ENCODE assay signal across 18 cellular contexts in the genomic region with DNA sequence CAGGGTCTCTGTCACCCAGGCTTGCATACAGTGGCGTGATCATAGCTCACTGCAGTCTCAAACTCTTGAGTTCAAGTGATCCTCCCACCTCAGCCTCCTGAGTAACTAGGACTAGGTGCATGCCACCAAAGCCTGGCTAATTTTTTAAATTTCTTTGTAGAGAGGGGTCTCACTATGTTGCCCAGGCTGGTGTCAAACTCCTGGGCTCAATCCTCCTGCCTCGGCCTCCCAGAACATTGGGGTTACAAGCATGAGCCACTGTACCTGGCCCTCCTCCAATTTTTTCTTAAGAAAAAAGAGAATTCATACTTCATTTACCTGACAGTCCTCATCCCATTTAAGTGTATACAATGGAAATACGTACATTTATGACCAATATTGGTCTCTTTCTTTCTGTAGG. TPM values are rescaled to one million over a fixed set of nuclear protein-coding genes. Genes with fewer than 3 reads are reported as not detected.
DNase-seq lines count a peak whose midpoint lies in the region; ATAC-seq, FAIRE-seq and TF ChIP-seq lines count a peak whose summit lies in the region.
"Had no signal": no experiment of that assay in that cellular context is flagged by ENCODE, and none has a peak within 500 bp of the region (broad histone marks: within the 10 kb centered on the region; RNA-seq: fewer than 3 reads in every experiment).

No MANE protein-coding gene starts in this region.

- intact Hi-C loops in HepG2 (cut with micrococcal nuclease; ENCODE audit: unreplicated experiment): no loop called here
- intact Hi-C loops in right lobe of liver (cut with DNase I): no loop called here
- intact Hi-C loops in K562 (cut with micrococcal nuclease): no loop called here
- intact Hi-C loops in uterus (cut with DNase I; ENCODE audit: low total_unique reads): no loop called here

- no peaks in the 10 kb centered on the region for H3F3A ChIP-seq in neural progenitor cell (ENCODE audit: low read depth)

- H3K9me3 Mint-ChIP-seq in neural progenitor cell: peaks cover 3% of the 10 kb centered on the region
- H3K9me3 Mint-ChIP-seq: CD8-positive, alpha-beta T cell had no signal

- POLR2A ChIA-PET in HepG2 (lab: Yijun Ruan, JAX): no interaction called here
- POLR2A ChIA-PET in K562 (lab: Yijun Ruan, JAX): interaction anchor here (1.8 kb wide), 1 partner anchor 9 kb away, joined by 8 read pairs; no protein-coding TSS in a partner anchor

- H3K27me3 Mint-ChIP-seq in neural progenitor cell (ENCODE audit: insufficient read depth, low read depth): no peaks in the 10 kb centered on the region
- H3K27me3 Mint-ChIP-seq: B cell had no signal

- WGBS in HepG2 (ENCODE audit: low lambda C conversion rate): 95% methylated on average over 3 of the region's 3 CpGs
- 94% methylated on average over 3 of the region's 3 CpGs for WGBS in right lobe of liver (ENCODE audit: insufficient coverage, low coverage, low lambda C conversion rate, missing lambda C conversion rate)
- WGBS in K562 (ENCODE audit: insufficient coverage, low coverage, missing lambda C conversion rate): 93% methylated on average over 3 of the region's 3 CpGs

- peaks cover 46% of the 10 kb centered on the region for H3K79me2 ChIP-seq in HepG2 (ENCODE audit: insufficient read depth, low read length)
- peaks cover 96% of the 10 kb centered on the region for H3K79me2 ChIP-seq in K562 (ENCODE audit: control insufficient read depth, insufficient read depth, low read length)
- H3K79me2 ChIP-seq in neural progenitor cell (ENCODE audit: low read depth): peaks cover 100% of the 10 kb centered on the region

- TF ChIP-seq CTCF in HepG2 (CRISPR knock-in tag; IDR thresholded peaks at IDR 0.05) (no peak), right lobe of liver (IDR thresholded peaks at IDR 0.05) (no peak), K562 (IDR thresholded peaks at IDR 0.05 in 2 of 3, conservative IDR thresholded peaks at IDR 0.05 in 1 of 3; ENCODE audit: insufficient read depth in 2 of 3, low read depth in 1 of 3, low read length in 3 of 3) (no peak), neural progenitor cell (IDR thresholded peaks at IDR 0.05) (no peak), uterus (IDR thresholded peaks at IDR 0.05) (no peak)

- no peaks in the 10 kb centered on the region for H3K9me1 ChIP-seq in K562 (ENCODE audit: control insufficient read depth, insufficient read depth, low read length)

- no peak for TF ChIP-seq EP300 in HepG2 (IDR thresholded peaks at IDR 0.05; ENCODE audit: low read depth in 2 of 2, low read length in 2 of 2)
- no peak for TF ChIP-seq EP300 in HepG2 (CRISPR knock-in tag; IDR thresholded peaks at IDR 0.05; ENCODE audit: borderline replicate concordance)
- TF ChIP-seq EP300 in K562 (IDR thresholded peaks at IDR 0.05; ENCODE audit: low read length): no peak

- TF ChIP-seq RAD21 in HepG2 (CRISPR knock-in tag; IDR thresholded peaks at IDR 0.05) (no peak), K562 (CRISPR knock-in tag; conservative IDR thresholded peaks at IDR 0.05 in 1 of 2, IDR thresholded peaks at IDR 0.05 in 1 of 2) (no peak)

- H3K9me3 ChIP-seq in HepG2 (ENCODE audit: low read length): no peaks in the 10 kb centered on the region
- H3K9me3 ChIP-seq in right lobe of liver: no peaks in the 10 kb centered on the region
- H3K9me3 ChIP-seq in K562 (replicated peaks; ENCODE audit: control insufficient read depth, insufficient read depth, low read depth, low read length): no peaks in the 10 kb centered on the region
- H3K9me3 ChIP-seq in neural progenitor cell (ENCODE audit: low read depth): no peaks in the 10 kb centered on the region
- no peaks in the 10 kb centered on the region for H3K9me3 ChIP-seq in uterus

- DNase-seq in HepG2 (ENCODE audit: low spot score): no peak
- DNase-seq in right lobe of liver: no peak
- DNase-seq in K562 (ENCODE audit: extremely low read depth in 1 of 4, low spot score in 3 of 4): no peak
- no peak for DNase-seq in neural progenitor cell (ENCODE audit: low spot score)
- no peak for DNase-seq in SKM-1 (lab: John Stamatoyannopoulos, UW; ENCODE audit: unreplicated experiment)
- no peak for DNase-seq in uterus
- DNase-seq: Calu3; CD8-positive, alpha-beta T cell; DMS79 treated with DMSO at 0.1 percent for 48 hours; GF-D8; HCEC 1CT; HFFc6; IMR-90 had no signal

- peaks cover 17% of the 10 kb centered on the region for H3K4me1 ChIP-seq in HepG2 (ENCODE audit: insufficient read depth, low read length)
- peaks cover 0 to 18% (median 7%) of the 10 kb centered on the region in 4 donors for H3K4me1 ChIP-seq in right lobe of liver
- peaks cover 5 to 16% of the 10 kb centered on the region in 2 experiments; a peak in 3 of 5 replicates for H3K4me1 ChIP-seq in K562 (replicated peaks in 1 of 2; ENCODE audit: control insufficient read depth in 2 of 2, insufficient read depth in 2 of 2, low read length in 2 of 2)
- peaks cover 23% of the 10 kb centered on the region for H3K4me1 ChIP-seq in neural progenitor cell
- H3K4me1 ChIP-seq in uterus: peaks cover 0 to 4% of the 10 kb centered on the region in 2 donors

- ATAC-seq in HepG2 (no peak), right lobe of liver (no peak), K562 (no peak)
- ATAC-seq: CD8-positive, alpha-beta T cell had no signal

- FAIRE-seq in HepG2 (lab: Jason Lieb, UNC) (no peak), K562 (lab: Jason Lieb, UNC) (no peak)
- FAIRE-seq: GM19239, H1 had no signal

- H3K27ac ChIP-seq in HepG2 (ENCODE audit: extremely low read length, insufficient read depth, low read length) (no peak overlapping the region), right lobe of liver (no peak overlapping the region), K562 (ENCODE audit: extremely low read depth, low read depth, low read length) (no peak overlapping the region), neural progenitor cell (peak overlapping the region; percentile 40), uterus (peak overlapping the region in 1 of 2 donors; percentile 49)
- H3K27ac ChIP-seq: BLaER1 treated with 17β-estradiol and CSF1 and Interleukin-3, amounts not matched to agents 10 nM and 100 nM; HL-60 had no signal

- TF ChIP-seq POLR2A in HepG2 (IDR thresholded peaks at IDR 0.05; ENCODE audit: insufficient read depth in 1 of 2, low read depth in 2 of 2, low read length in 2 of 2) (no peak), right lobe of liver (IDR thresholded peaks at IDR 0.05) (no peak), K562 (conservative IDR thresholded peaks at IDR 0.05) (no peak), uterus (IDR thresholded peaks at IDR 0.05) (no peak)

- no peak overlapping the region for H3K27ac Mint-ChIP-seq in neural progenitor cell
- H3K27ac Mint-ChIP-seq: B cell; CD8-positive, alpha-beta T cell; HFFc6 had no signal

- BruUV-seq in HepG2 (replicated peaks; lab: Mats Ljungman, UMichigan): no TSS peak
- no TSS peak for BruUV-seq in K562 (replicated peaks; lab: Mats Ljungman, UMichigan)

- no peak overlapping the region for H3K4me3 Mint-ChIP-seq in neural progenitor cell
- H3K4me3 Mint-ChIP-seq: B cell; CD8-positive, alpha-beta T cell; HFFc6 had no signal

- H2AFZ ChIP-seq in HepG2 (ENCODE audit: low read length) (no peak overlapping the region), K562 (ENCODE audit: low read depth, low read length) (no peak overlapping the region), neural progenitor cell (replicated peaks) (no peak overlapping the region)

- H3K36me3 ChIP-seq in HepG2 (replicated peaks in 1 of 2; ENCODE audit: control insufficient read depth in 1 of 2, insufficient read depth in 2 of 2, low read length in 2 of 2) (peaks cover 7 to 37% of the 10 kb centered on the region in 2 experiments; a peak in 4 of 5 replicates), right lobe of liver (no peaks in the 10 kb centered on the region), K562 (ENCODE audit: control insufficient read depth, insufficient read depth, low read length) (peaks cover 68% of the 10 kb centered on the region), neural progenitor cell (no peaks in the 10 kb centered on the region), uterus (no peaks in the 10 kb centered on the region)

- in situ Hi-C loops in HepG2 (cut with HindIII; ENCODE audit: extremely low pct_ligation_motif_present, low pct_unique_long_range_greater_than_20kb) (no loop called here), K562 (cut with MboI) (no loop called here)

- H4K20me1 ChIP-seq in HepG2 (ENCODE audit: insufficient read depth, low read length) (no peaks in the 10 kb centered on the region; the same call in 1 of the 2 replicates), K562 (replicated peaks; ENCODE audit: control insufficient read depth, insufficient read depth, low read length) (no peaks in the 10 kb centered on the region), neural progenitor cell (ENCODE audit: low read depth) (peaks cover 32% of the 10 kb centered on the region)

- H3K4me3 ChIP-seq in HepG2 (replicated peaks in 1 of 3; ENCODE audit: insufficient read depth in 1 of 3, low read depth in 2 of 3, low read length in 3 of 3): no peak overlapping the region
- H3K4me3 ChIP-seq in right lobe of liver: no peak overlapping the region
- H3K4me3 ChIP-seq in K562: no peak overlapping the region
- no peak overlapping the region for H3K4me3 ChIP-seq in neural progenitor cell
- no peak overlapping the region for H3K4me3 ChIP-seq in uterus
- H3K4me3 ChIP-seq: BLaER1 treated with 17β-estradiol and CSF1 and Interleukin-3, amounts not matched to agents 10 nM and 100 nM had no signal

- CTCF ChIA-PET in HepG2 (lab: Yijun Ruan, JAX; ENCODE audit: low intra/inter-chr PET ratio, low total read pairs): no interaction called here
- CTCF ChIA-PET in K562 (lab: Yijun Ruan, JAX; ENCODE audit: low intra/inter-chr PET ratio): no interaction called here

- H3K27me3 ChIP-seq in HepG2 (ENCODE audit: control insufficient read depth in 1 of 2, insufficient read depth in 2 of 2, low read length in 2 of 2) (no peaks in the 10 kb centered on the region), right lobe of liver (no peaks in the 10 kb centered on the region), K562 (ENCODE audit: control insufficient read depth in 2 of 2, insufficient read depth in 2 of 2, low read length in 2 of 2) (no peaks in the 10 kb centered on the region), neural progenitor cell (no peaks in the 10 kb centered on the region), uterus (no peaks in the 10 kb centered on the region)
- H3K27me3 ChIP-seq: BLaER1 treated with 17β-estradiol and CSF1 and Interleukin-3, amounts not matched to agents 10 nM and 100 nM had no signal

- peaks cover 43% of the 10 kb centered on the region for H3K36me3 Mint-ChIP-seq in neural progenitor cell

- H3K9ac ChIP-seq in HepG2 (ENCODE audit: insufficient read depth, low read depth, low read length) (no peak overlapping the region), K562 (ENCODE audit: insufficient read depth in 1 of 2, low read depth in 2 of 2, low read length in 2 of 2) (no peak overlapping the region), neural progenitor cell (no peak overlapping the region)
- H3K9ac ChIP-seq: BLaER1 treated with 17β-estradiol and CSF1 and Interleukin-3, amounts not matched to agents 10 nM and 100 nM had no signal

- H3K4me1 Mint-ChIP-seq in neural progenitor cell: peaks cover 2% of the 10 kb centered on the region

- H3K4me2 ChIP-seq in HepG2 (ENCODE audit: low read depth, low read length) (no peak overlapping the region), K562 (ENCODE audit: insufficient read depth, low read length) (no peak overlapping the region), neural progenitor cell (no peak overlapping the region)
- H3K4me2 ChIP-seq: BLaER1 treated with 17β-estradiol and CSF1 and Interleukin-3, amounts not matched to agents 10 nM and 100 nM had no signal

RNA-seq across cellular contexts. Expression of gene E2F3, which starts 37.9 kb away (rescaled TPM):
- total RNA-seq in HepG2 (2016; rRNA removed; fragmentation: Illumina TruSeq; extraction: Trizol) (12.7 and 14.2 TPM in 2 replicates), right lobe of liver (1 to 10 TPM; 1.1 to 6.3 (median 4.1) TPM), K562 (2014; rRNA removed) (11.1 and 13.2 TPM in 2 replicates), K562 (2014; rRNA removed; fragmentation: Illumina TruSeq; extraction: Trizol) (29.6 and 33.6 TPM in 2 replicates), K562 (2015; rRNA removed; fragmentation: Illumina TruSeq; extraction: Trizol) (25.9 and 26.5 TPM in 2 replicates), K562 (2021) (41.3 and 44.7 TPM in 2 replicates), neural progenitor cell (ENCODE audit: low replicate concordance) (30.2 and 35.7 TPM in 2 replicates), uterus (1 to 10 TPM; 1.8 to 5.5 (median 3.3) TPM)
- 3.9 and 4.1 TPM in 2 replicates for total RNA-seq in HepG2 (2016; cell fraction: cytosol; rRNA removed; fragmentation: Illumina TruSeq; extraction: Trizol; ENCODE audit: low read depth)
- 12.3 and 12.7 TPM in 2 replicates for total RNA-seq in HepG2 (2016; cell fraction: insoluble cytoplasmic fraction; rRNA removed; fragmentation: Illumina TruSeq; extraction: Trizol)
- total RNA-seq in HepG2 (2016; cell fraction: membrane; rRNA removed; fragmentation: Illumina TruSeq; extraction: Trizol): 7.4 and 7.6 TPM in 2 replicates
- total RNA-seq in HepG2 (2016; cell fraction: nucleus; rRNA removed; fragmentation: Illumina TruSeq; extraction: Trizol): 18.9 and 19.8 TPM in 2 replicates
- polyA plus RNA-seq in HepG2 (2011; rRNA removed) (6.9 and 8.5 TPM in 2 replicates), K562 (2011; rRNA removed) (26.3 and 31.6 TPM in 2 replicates), K562 (2014; fragmentation: Illumina TruSeq; extraction: Trizol) (41.2 and 41.6 TPM in 2 replicates), K562 (2014; fragmentation: Nextera tagmentation; extraction: Ambion mirVana) (10 to 100 TPM; 11.8 to 14.8 TPM), K562 (2014; rRNA removed) (23.8 and 27.2 TPM in 2 replicates)
- polyA plus RNA-seq in HepG2 (2011; cell fraction: cytosol; rRNA removed): 3.5 and 4.6 TPM in 2 replicates
- polyA plus RNA-seq in HepG2 (2011; cell fraction: nucleus; rRNA removed): 11.4 and 11.9 TPM in 2 replicates
- polyA plus RNA-seq in HepG2 (2012): 6.5 TPM in 2 replicates
- polyA plus RNA-seq in HepG2 (2016; cell fraction: cytosol; fragmentation: Illumina TruSeq; extraction: Trizol; ENCODE audit: low read depth): 0.54 and 0.65 TPM in 2 replicates
- 14.7 and 15.7 TPM in 2 replicates for polyA plus RNA-seq in HepG2 (2016; cell fraction: insoluble cytoplasmic fraction; fragmentation: Illumina TruSeq; extraction: Trizol; ENCODE audit: low read depth)
- polyA plus RNA-seq in HepG2 (2016; cell fraction: membrane; fragmentation: Illumina TruSeq; extraction: Trizol; ENCODE audit: low read depth): 3.0 and 3.5 TPM in 2 replicates
- polyA plus RNA-seq in HepG2 (2016; cell fraction: nucleus; fragmentation: Illumina TruSeq; extraction: Trizol; ENCODE audit: insufficient read depth, low read depth): 42.2 and 42.9 TPM in 2 replicates
- 5.7 and 12.9 TPM in 2 replicates for polyA minus RNA-seq in HepG2 (2011; rRNA and poly(A)+ RNA removed; ENCODE audit: low replicate concordance)
- 6.1 and 6.4 TPM in 2 replicates for polyA minus RNA-seq in HepG2 (2011; cell fraction: cytosol; rRNA and poly(A)+ RNA removed)
- polyA minus RNA-seq in HepG2 (2011; cell fraction: nucleus; rRNA and poly(A)+ RNA removed): 10.7 TPM in 2 replicates
- 24.9 and 55.4 TPM in 2 replicates for total RNA-seq in K562 (2011; cell fraction: chromatin; rRNA removed; ENCODE audit: low replicate concordance)
- total RNA-seq in K562 (2011; cell fraction: nucleolus; rRNA removed): 17.5 and 22.4 TPM in 2 replicates
- total RNA-seq in K562 (2011; cell fraction: nucleoplasm; rRNA removed): 30.3 and 42.3 TPM in 2 replicates
- polyA plus RNA-seq in K562 (2011; cell fraction: cytosol; rRNA removed): 8.7 and 15.4 TPM in 2 replicates
- 40.0 and 46.3 TPM in 2 replicates for polyA plus RNA-seq in K562 (2011; cell fraction: nucleus; rRNA removed)
- 24.2 and 27.2 TPM in 2 replicates for polyA plus RNA-seq in K562 (2012)
- 26.4 and 27.4 TPM in 2 replicates for polyA minus RNA-seq in K562 (2011; rRNA and poly(A)+ RNA removed)
- 15.8 and 21.2 TPM in 2 replicates for polyA minus RNA-seq in K562 (2011; cell fraction: cytosol; rRNA and poly(A)+ RNA removed)
- polyA minus RNA-seq in K562 (2011; cell fraction: nucleus; rRNA and poly(A)+ RNA removed): 12.7 and 14.9 TPM in 2 replicates

Comparison
In these comparisons a context has a peak if more than half of its experiments do, and no peak if none do; other contexts are left out.
1. Of the 241 proteins assayed by ChIP-seq in both HepG2 and K562: peak only in HepG2: none; only in K562: none; in both: ZNF121; in neither: 240.